Comparison of ENCODE assay signal across 1 cellular context in genomic region chr11:10800292-10800691, GRCh38.
A peak's percentile ranks its signal among the peaks of the same experiment; 100 is the strongest.
TF ChIP-seq lines count a peak whose summit lies in the region.

No MANE protein-coding gene starts in this region.

TF ChIP-seq in HepG2, 621 proteins besides CTCF, POLR2A, EP300 and RAD21:
- TF ChIP-seq ZNF704 (CRISPR knock-in tag; IDR thresholded peaks at IDR 0.05; ENCODE audit: borderline replicate concordance) (no peak), ZNF691 (CRISPR knock-in tag; IDR thresholded peaks at IDR 0.05; ENCODE audit: borderline replicate concordance, low read depth) (no peak), POLR2AphosphoS2 (IDR thresholded peaks at IDR 0.05; ENCODE audit: low read depth, low read length) (0 out of 2 replicates have a peak, but pooled peaks have one; percentile 37)
TF ChIP-seq in HepG2: peak in this region for 1.
